Comparison of ENCODE assay signal across 17 cellular contexts in genomic region chr2:144625216-144626010, GRCh38.
DNase-seq lines count a peak whose midpoint lies in the region; TF ChIP-seq lines count a peak whose summit lies in the region.
"Had no signal": no experiment of that assay in that cellular context is flagged by ENCODE, and none has a peak within 500 bp of the region (broad histone marks: within the 10 kb centered on the region; RNA-seq: fewer than 3 reads in every experiment).

No MANE protein-coding gene starts in this region.

- H3K27ac ChIP-seq in RWPE1 = no peak overlapping the region
- H3K27ac ChIP-seq: Peyer's patch, SK-N-MC had no signal

- no peak overlapping the region for H3K4me3 ChIP-seq in epithelial cell of esophagus (ENCODE audit: low read length)
- H3K4me3 ChIP-seq: Peyer's patch, SK-N-MC had no signal

- DNase-seq in RWPE1 (ENCODE audit: low spot score) (peak; percentile 4), epithelial cell of esophagus (ENCODE audit: low read depth) (peak; percentile 46), midbrain (lab: John Stamatoyannopoulos, UW) (peak; percentile 7), cortex of kidney (lab: John Stamatoyannopoulos, UW) (no peak), NCI-H1417 treated with DMSO at 0.1 percent for 48 hours (lab: John Stamatoyannopoulos, UW) (no peak), NCI-H748 (lab: John Stamatoyannopoulos, UW; ENCODE audit: unreplicated experiment) (no peak), SKM-1 treated with dmso at 0.1 percent for 144 hours (lab: John Stamatoyannopoulos, UW; ENCODE audit: unreplicated experiment) (no peak)
- DNase-seq: CD4-positive, CD25-positive, alpha-beta regulatory T cell; COR-L47; DMS 273 treated with DMSO at 0.1 percent for 48 hours; KBM-7; NCI-H1930; NCI-H345; NCI-H524 treated with DMSO at 0.1 percent for 48 hours; Peyer's patch; Right ventricle myocardium superior had no signal

- CTCF ChIA-PET in RWPE1 (lab: Yijun Ruan, JAX) = interaction anchor here (0.6 to 0.9 kb wide), 2 partner anchors 303 to 1438 kb away, joined by 3 read pairs; no protein-coding TSS in a partner anchor

- TF ChIP-seq CTCF in RWPE1 (conservative IDR thresholded peaks at IDR 0.05; ENCODE audit: low read depth) (no peak), epithelial cell of esophagus (IDR thresholded peaks at IDR 0.05; ENCODE audit: insufficient read depth, low read depth, low read length, missing control alignments) (no peak)

- POLR2A ChIA-PET in RWPE1 (lab: Yijun Ruan, JAX; ENCODE audit: low non-redundant PET) = no interaction called here

Comparison
In these comparisons a context has a peak if more than half of its experiments do, and no peak if none do; other contexts are left out.
1. DNase-seq: peak in RWPE1 (single experiment), epithelial cell of esophagus (single experiment) and midbrain (single experiment); none in cortex of kidney (single experiment), NCI-H1417 treated with DMSO at 0.1 percent for 48 hours (single experiment), NCI-H748 (single experiment) and SKM-1 treated with dmso at 0.1 percent for 144 hours (single experiment).